Comparison of ENCODE assay signal across 2 cellular contexts in the genomic region with DNA sequence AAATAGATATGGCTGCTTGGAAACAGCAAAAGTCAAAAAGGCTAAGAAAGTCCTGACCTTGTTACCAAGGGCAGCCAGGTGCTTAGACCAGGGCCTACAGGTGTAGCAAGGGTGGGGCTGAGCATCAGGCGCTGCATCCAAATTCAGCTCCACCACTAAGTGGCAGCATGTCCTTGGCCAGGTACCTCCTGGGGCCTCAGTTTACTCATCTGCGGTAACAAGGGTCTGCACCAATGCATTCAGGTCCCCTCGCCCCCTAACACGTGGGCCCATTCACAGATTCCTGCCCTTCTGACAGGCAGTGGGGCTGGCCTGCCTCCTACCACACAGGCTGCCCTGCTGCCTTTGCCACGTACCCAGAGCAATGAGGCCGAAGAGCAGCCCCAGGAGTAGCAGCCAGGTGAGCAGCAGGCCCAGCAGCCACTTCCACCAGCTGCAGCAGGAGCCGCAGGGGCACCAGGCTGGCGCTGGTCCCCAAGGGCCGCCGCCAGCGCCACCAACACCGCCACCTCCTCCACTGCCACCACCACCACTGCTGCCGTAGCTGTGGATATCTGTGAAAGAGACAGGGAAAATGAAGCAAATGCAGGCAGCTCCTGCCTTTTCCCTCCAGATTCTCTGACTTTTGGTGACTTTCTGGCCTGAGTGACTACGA.
TF ChIP-seq lines count a peak whose summit lies in the region.

No MANE protein-coding gene starts in this region.

TF ChIP-seq in GM23338, 12 proteins besides CTCF, POLR2A, EP300 and RAD21 (continued from another document):
- TF ChIP-seq, protein P1, sequence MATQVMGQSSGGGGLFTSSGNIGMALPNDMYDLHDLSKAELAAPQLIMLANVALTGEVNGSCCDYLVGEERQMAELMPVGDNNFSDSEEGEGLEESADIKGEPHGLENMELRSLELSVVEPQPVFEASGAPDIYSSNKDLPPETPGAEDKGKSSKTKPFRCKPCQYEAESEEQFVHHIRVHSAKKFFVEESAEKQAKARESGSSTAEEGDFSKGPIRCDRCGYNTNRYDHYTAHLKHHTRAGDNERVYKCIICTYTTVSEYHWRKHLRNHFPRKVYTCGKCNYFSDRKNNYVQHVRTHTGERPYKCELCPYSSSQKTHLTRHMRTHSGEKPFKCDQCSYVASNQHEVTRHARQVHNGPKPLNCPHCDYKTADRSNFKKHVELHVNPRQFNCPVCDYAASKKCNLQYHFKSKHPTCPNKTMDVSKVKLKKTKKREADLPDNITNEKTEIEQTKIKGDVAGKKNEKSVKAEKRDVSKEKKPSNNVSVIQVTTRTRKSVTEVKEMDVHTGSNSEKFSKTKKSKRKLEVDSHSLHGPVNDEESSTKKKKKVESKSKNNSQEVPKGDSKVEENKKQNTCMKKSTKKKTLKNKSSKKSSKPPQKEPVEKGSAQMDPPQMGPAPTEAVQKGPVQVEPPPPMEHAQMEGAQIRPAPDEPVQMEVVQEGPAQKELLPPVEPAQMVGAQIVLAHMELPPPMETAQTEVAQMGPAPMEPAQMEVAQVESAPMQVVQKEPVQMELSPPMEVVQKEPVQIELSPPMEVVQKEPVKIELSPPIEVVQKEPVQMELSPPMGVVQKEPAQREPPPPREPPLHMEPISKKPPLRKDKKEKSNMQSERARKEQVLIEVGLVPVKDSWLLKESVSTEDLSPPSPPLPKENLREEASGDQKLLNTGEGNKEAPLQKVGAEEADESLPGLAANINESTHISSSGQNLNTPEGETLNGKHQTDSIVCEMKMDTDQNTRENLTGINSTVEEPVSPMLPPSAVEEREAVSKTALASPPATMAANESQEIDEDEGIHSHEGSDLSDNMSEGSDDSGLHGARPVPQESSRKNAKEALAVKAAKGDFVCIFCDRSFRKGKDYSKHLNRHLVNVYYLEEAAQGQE (IDR thresholded peaks at IDR 0.05; ENCODE audit: unreplicated experiment), result no peak
- no peak for TF ChIP-seq POLR2AphosphoS5 (IDR thresholded peaks at IDR 0.05; ENCODE audit: low read depth)
- TF ChIP-seq, protein P2, sequence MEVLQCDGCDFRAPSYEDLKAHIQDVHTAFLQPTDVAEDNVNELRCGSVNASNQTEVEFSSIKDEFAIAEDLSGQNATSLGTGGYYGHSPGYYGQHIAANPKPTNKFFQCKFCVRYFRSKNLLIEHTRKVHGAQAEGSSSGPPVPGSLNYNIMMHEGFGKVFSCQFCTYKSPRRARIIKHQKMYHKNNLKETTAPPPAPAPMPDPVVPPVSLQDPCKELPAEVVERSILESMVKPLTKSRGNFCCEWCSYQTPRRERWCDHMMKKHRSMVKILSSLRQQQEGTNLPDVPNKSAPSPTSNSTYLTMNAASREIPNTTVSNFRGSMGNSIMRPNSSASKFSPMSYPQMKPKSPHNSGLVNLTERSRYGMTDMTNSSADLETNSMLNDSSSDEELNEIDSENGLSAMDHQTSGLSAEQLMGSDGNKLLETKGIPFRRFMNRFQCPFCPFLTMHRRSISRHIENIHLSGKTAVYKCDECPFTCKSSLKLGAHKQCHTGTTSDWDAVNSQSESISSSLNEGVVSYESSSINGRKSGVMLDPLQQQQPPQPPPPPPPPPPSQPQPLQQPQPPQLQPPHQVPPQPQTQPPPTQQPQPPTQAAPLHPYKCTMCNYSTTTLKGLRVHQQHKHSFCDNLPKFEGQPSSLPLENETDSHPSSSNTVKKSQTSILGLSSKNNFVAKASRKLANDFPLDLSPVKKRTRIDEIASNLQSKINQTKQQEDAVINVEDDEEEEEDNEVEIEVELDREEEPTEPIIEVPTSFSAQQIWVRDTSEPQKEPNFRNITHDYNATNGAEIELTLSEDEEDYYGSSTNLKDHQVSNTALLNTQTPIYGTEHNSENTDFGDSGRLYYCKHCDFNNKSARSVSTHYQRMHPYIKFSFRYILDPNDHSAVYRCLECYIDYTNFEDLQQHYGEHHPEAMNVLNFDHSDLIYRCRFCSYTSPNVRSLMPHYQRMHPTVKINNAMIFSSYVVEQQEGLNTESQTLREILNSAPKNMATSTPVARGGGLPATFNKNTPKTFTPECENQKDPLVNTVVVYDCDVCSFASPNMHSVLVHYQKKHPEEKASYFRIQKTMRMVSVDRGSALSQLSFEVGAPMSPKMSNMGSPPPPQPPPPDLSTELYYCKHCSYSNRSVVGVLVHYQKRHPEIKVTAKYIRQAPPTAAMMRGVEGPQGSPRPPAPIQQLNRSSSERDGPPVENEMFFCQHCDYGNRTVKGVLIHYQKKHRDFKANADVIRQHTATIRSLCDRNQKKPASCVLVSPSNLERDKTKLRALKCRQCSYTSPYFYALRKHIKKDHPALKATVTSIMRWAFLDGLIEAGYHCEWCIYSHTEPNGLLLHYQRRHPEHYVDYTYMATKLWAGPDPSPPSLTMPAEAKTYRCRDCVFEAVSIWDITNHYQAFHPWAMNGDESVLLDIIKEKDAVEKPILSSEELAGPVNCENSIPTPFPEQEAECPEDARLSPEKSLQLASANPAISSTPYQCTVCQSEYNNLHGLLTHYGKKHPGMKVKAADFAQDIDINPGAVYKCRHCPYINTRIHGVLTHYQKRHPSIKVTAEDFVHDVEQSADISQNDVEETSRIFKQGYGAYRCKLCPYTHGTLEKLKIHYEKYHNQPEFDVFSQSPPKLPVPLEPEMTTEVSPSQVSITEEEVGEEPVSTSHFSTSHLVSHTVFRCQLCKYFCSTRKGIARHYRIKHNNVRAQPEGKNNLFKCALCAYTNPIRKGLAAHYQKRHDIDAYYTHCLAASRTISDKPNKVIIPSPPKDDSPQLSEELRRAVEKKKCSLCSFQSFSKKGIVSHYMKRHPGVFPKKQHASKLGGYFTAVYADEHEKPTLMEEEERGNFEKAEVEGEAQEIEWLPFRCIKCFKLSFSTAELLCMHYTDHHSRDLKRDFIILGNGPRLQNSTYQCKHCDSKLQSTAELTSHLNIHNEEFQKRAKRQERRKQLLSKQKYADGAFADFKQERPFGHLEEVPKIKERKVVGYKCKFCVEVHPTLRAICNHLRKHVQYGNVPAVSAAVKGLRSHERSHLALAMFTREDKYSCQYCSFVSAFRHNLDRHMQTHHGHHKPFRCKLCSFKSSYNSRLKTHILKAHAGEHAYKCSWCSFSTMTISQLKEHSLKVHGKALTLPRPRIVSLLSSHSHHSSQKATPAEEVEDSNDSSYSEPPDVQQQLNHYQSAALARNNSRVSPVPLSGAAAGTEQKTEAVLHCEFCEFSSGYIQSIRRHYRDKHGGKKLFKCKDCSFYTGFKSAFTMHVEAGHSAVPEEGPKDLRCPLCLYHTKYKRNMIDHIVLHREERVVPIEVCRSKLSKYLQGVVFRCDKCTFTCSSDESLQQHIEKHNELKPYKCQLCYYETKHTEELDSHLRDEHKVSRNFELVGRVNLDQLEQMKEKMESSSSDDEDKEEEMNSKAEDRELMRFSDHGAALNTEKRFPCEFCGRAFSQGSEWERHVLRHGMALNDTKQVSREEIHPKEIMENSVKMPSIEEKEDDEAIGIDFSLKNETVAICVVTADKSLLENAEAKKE (CRISPR knock-in tag; IDR thresholded peaks at IDR 0.05), result no peak

TF ChIP-seq in WTC11, 78 proteins besides CTCF, POLR2A, EP300 and RAD21 (continued from another document):
- TF ChIP-seq, protein P3, sequence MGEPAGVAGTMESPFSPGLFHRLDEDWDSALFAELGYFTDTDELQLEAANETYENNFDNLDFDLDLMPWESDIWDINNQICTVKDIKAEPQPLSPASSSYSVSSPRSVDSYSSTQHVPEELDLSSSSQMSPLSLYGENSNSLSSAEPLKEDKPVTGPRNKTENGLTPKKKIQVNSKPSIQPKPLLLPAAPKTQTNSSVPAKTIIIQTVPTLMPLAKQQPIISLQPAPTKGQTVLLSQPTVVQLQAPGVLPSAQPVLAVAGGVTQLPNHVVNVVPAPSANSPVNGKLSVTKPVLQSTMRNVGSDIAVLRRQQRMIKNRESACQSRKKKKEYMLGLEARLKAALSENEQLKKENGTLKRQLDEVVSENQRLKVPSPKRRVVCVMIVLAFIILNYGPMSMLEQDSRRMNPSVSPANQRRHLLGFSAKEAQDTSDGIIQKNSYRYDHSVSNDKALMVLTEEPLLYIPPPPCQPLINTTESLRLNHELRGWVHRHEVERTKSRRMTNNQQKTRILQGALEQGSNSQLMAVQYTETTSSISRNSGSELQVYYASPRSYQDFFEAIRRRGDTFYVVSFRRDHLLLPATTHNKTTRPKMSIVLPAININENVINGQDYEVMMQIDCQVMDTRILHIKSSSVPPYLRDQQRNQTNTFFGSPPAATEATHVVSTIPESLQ (CRISPR knock-in tag; IDR thresholded peaks at IDR 0.05), result 0 out of 2 replicates have a peak, but pooled peaks have one; percentile 55
